ENCODE assay signal across 16 cellular contexts in the genomic region with DNA sequence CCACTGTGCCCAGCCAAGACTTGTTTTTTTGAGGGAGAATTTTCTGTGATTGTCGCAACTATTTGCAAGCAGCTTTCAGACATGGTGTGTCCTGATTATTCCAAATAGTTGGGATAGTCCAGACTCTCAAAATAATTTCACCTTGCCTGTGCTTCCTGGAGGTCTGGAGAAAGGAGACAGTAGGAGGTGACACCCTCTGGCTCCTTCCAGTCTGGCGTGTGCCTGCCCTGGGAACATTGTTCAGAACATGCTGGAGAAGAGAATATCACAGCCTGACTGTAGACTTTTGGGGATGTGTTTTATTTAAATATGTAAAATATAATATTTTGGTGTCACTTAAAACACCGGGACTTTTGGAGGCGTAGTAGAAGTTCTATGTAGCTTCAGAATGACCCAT. TPM values are rescaled to one million over a fixed set of nuclear protein-coding genes. Genes with fewer than 3 reads are reported as not detected.
DNase-seq lines count a peak whose midpoint lies in the region; ATAC-seq and TF ChIP-seq lines count a peak whose summit lies in the region.
"Had no signal": no experiment of that assay in that cellular context is flagged by ENCODE, and none has a peak within 500 bp of the region (broad histone marks: within the 10 kb centered on the region; RNA-seq: fewer than 3 reads in every experiment).

No MANE protein-coding gene starts in this region.

- H3K27me3 ChIP-seq in A673 (replicated peaks; ENCODE audit: insufficient read depth, low read depth, low read length, poor library complexity) (no peaks in the 10 kb centered on the region), GM23338 (ENCODE audit: insufficient read depth) (no peaks in the 10 kb centered on the region)
- H3K27me3 ChIP-seq: SJSA1 had no signal

- ATAC-seq in GM23338 (no peak), WTC11 (no peak), GM18505 (IDR thresholded peaks at IDR 0.05; ENCODE audit: unreplicated experiment) (no peak), GM18520 (IDR thresholded peaks at IDR 0.05; ENCODE audit: unreplicated experiment) (no peak), HG03565 (IDR thresholded peaks at IDR 0.05; ENCODE audit: unreplicated experiment) (no peak)

- H3K27me3 Mint-ChIP-seq in GM23338 (ENCODE audit: insufficient read depth, low read depth, poor library complexity) (peaks cover 8% of the 10 kb centered on the region), WTC11 (ENCODE audit: low read depth) (no peaks in the 10 kb centered on the region), mesothelial cell of epicardium (ENCODE audit: low read depth) (no peaks in the 10 kb centered on the region)

- H3K79me2 ChIP-seq in GM23338 (replicated peaks; ENCODE audit: insufficient read depth) = peaks cover 94% of the 10 kb centered on the region

- peaks cover 67% of the 10 kb centered on the region for H3K4me1 Mint-ChIP-seq in GM23338
- H3K4me1 Mint-ChIP-seq in WTC11 = peaks cover 80% of the 10 kb centered on the region
- H3K4me1 Mint-ChIP-seq in mesothelial cell of epicardium = peaks cover 64% of the 10 kb centered on the region

- no peaks in the 10 kb centered on the region for H3K9me3 Mint-ChIP-seq in GM23338
- no peaks in the 10 kb centered on the region for H3K9me3 Mint-ChIP-seq in WTC11
- no peaks in the 10 kb centered on the region for H3K9me3 Mint-ChIP-seq in mesothelial cell of epicardium
- H3K9me3 Mint-ChIP-seq: CD8-positive, alpha-beta memory T cell had no signal

- CTCF ChIA-PET in A673 (lab: Charles Lee) = no interaction called here
- CTCF ChIA-PET in WTC11 (lab: Charles Lee) = interaction anchor here (1.6 to 3.2 kb wide), 2 partner anchors 54 to 142 kb away, joined by 9 read pairs; no protein-coding TSS in a partner anchor

- no TSS peak for BruUV-seq in A673 (replicated peaks; lab: Mats Ljungman, UMichigan)

- no peak overlapping the region for H3K4me2 ChIP-seq in GM23338

- H3K27ac Mint-ChIP-seq in GM23338 (peak overlapping the region; percentile 81; the same call in 1 of the 2 replicates), WTC11 (peak overlapping the region; percentile 97; the same call in 1 of the 2 replicates), mesothelial cell of epicardium (peak overlapping the region; percentile 90)
- H3K27ac Mint-ChIP-seq: B cell; CD8-positive, alpha-beta memory T cell had no signal

- peaks cover 22% of the 10 kb centered on the region for H3K4me1 ChIP-seq in A673 (ENCODE audit: insufficient read depth, low read length, poor library complexity, severe bottlenecking)
- peaks cover 53% of the 10 kb centered on the region for H3K4me1 ChIP-seq in GM23338 (ENCODE audit: insufficient read depth)

- H3K9me2 ChIP-seq in GM23338 (ENCODE audit: insufficient read depth) = no peaks in the 10 kb centered on the region

- peaks cover 13% of the 10 kb centered on the region; the same call in 1 of the 2 replicates for H4K20me1 ChIP-seq in GM23338 (replicated peaks; ENCODE audit: insufficient read depth)

- H3K4me3 Mint-ChIP-seq in GM23338 (no peak overlapping the region), WTC11 (no peak overlapping the region), mesothelial cell of epicardium (no peak overlapping the region)
- H3K4me3 Mint-ChIP-seq: B cell; CD8-positive, alpha-beta memory T cell had no signal

- peaks cover 6% of the 10 kb centered on the region for H3F3A ChIP-seq in GM23338 (replicated peaks; ENCODE audit: low read depth)

- TF ChIP-seq CTCF in A673 (conservative IDR thresholded peaks at IDR 0.05; ENCODE audit: low read depth, low read length) = no peak
- TF ChIP-seq CTCF in GM23338 (conservative IDR thresholded peaks at IDR 0.05; ENCODE audit: low read depth in 2 of 2) = no peak
- TF ChIP-seq CTCF in WTC11 (IDR thresholded peaks at IDR 0.05) = no peak
- TF ChIP-seq CTCF in mesothelial cell of epicardium (IDR thresholded peaks at IDR 0.05; ENCODE audit: unreplicated experiment) = no peak

- no peak overlapping the region for H2AFZ ChIP-seq in GM23338

- H3K36me3 ChIP-seq in A673 (ENCODE audit: insufficient read depth, low read length, poor library complexity, severe bottlenecking) (no peaks in the 10 kb centered on the region), GM23338 (ENCODE audit: insufficient read depth) (no peaks in the 10 kb centered on the region)
- H3K36me3 ChIP-seq: SJSA1 had no signal

- intact Hi-C loops in A673 (cut with micrococcal nuclease; ENCODE audit: unreplicated experiment) = no loop called here

- H3K9me3 ChIP-seq in A673 (ENCODE audit: low read depth, low read length, poor library complexity, severe bottlenecking) = no peaks in the 10 kb centered on the region
- H3K9me3 ChIP-seq: SJSA1 had no signal

- DNase-seq in A673 (ENCODE audit: low spot score) (no peak), GM23338 (ENCODE audit: low spot score) (no peak), WTC11 (ENCODE audit: low spot score) (no peak), mesothelial cell of epicardium (ENCODE audit: low spot score in 2 of 2, unreplicated experiment in 2 of 2) (no peak)
- DNase-seq: ACHN; CD8-positive, alpha-beta memory T cell; H7; NCI-H1048; NCI-H146; NCI-H2227 treated with DMSO at 0.1 percent for 48 hours; NCI-H526 had no signal

- no peak for TF ChIP-seq POLR2A in GM18505 (IDR thresholded peaks at IDR 0.05; ENCODE audit: borderline replicate concordance, extremely low read depth, insufficient read depth, insufficient read length)

- H3K4me3 ChIP-seq in A673 (ENCODE audit: low read depth, low read length, poor library complexity, severe bottlenecking) (no peak overlapping the region), GM23338 (no peak overlapping the region)
- H3K4me3 ChIP-seq: SJSA1 had no signal

- POLR2A ChIA-PET in A673 (lab: Charles Lee; ENCODE audit: low non-redundant PET) (no interaction called here), WTC11 (lab: Charles Lee) (no interaction called here)

- H3K36me3 Mint-ChIP-seq in GM23338 (ENCODE audit: low read depth) (no peaks in the 10 kb centered on the region; the same call in 2 of the 3 replicates), WTC11 (no peaks in the 10 kb centered on the region), mesothelial cell of epicardium (no peaks in the 10 kb centered on the region)
- H3K36me3 Mint-ChIP-seq: CD8-positive, alpha-beta memory T cell had no signal

- peak overlapping the region; percentile 45 for H3K27ac ChIP-seq in A673 (ENCODE audit: low read depth, low read length, poor library complexity, severe bottlenecking)
- peak overlapping the region; percentile 97 for H3K27ac ChIP-seq in GM23338 (ENCODE audit: low read depth)
- H3K27ac ChIP-seq: SJSA1 had no signal

TF ChIP-seq in GM23338, 12 proteins besides CTCF, POLR2A, EP300 and RAD21 (continues in another document):
- TF ChIP-seq, protein P1, sequence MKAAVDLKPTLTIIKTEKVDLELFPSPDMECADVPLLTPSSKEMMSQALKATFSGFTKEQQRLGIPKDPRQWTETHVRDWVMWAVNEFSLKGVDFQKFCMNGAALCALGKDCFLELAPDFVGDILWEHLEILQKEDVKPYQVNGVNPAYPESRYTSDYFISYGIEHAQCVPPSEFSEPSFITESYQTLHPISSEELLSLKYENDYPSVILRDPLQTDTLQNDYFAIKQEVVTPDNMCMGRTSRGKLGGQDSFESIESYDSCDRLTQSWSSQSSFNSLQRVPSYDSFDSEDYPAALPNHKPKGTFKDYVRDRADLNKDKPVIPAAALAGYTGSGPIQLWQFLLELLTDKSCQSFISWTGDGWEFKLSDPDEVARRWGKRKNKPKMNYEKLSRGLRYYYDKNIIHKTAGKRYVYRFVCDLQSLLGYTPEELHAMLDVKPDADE (IDR thresholded peaks at IDR 0.05) = no peak

TF ChIP-seq in WTC11, 78 proteins besides CTCF, POLR2A, EP300 and RAD21 (continues in another document):
- TF ChIP-seq, protein P2, sequence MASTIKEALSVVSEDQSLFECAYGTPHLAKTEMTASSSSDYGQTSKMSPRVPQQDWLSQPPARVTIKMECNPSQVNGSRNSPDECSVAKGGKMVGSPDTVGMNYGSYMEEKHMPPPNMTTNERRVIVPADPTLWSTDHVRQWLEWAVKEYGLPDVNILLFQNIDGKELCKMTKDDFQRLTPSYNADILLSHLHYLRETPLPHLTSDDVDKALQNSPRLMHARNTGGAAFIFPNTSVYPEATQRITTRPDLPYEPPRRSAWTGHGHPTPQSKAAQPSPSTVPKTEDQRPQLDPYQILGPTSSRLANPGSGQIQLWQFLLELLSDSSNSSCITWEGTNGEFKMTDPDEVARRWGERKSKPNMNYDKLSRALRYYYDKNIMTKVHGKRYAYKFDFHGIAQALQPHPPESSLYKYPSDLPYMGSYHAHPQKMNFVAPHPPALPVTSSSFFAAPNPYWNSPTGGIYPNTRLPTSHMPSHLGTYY (CRISPR knock-in tag; IDR thresholded peaks at IDR 0.05) = no peak
- TF ChIP-seq ZNF671 (CRISPR knock-in tag; IDR thresholded peaks at IDR 0.05) (no peak), TEAD4 (CRISPR knock-in tag; IDR thresholded peaks at IDR 0.05) (no peak), RELA (CRISPR knock-in tag; IDR thresholded peaks at IDR 0.05; ENCODE audit: borderline replicate concordance) (no peak), ZNF396 (CRISPR knock-in tag; IDR thresholded peaks at IDR 0.05; ENCODE audit: borderline replicate concordance) (no peak), ZNF423 (CRISPR knock-in tag; IDR thresholded peaks at IDR 0.05) (no peak)
- TF ChIP-seq, protein P3, sequence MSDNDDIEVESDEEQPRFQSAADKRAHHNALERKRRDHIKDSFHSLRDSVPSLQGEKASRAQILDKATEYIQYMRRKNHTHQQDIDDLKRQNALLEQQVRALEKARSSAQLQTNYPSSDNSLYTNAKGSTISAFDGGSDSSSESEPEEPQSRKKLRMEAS (CRISPR knock-in tag; IDR thresholded peaks at IDR 0.05) = no peak
- TF ChIP-seq, protein P4, sequence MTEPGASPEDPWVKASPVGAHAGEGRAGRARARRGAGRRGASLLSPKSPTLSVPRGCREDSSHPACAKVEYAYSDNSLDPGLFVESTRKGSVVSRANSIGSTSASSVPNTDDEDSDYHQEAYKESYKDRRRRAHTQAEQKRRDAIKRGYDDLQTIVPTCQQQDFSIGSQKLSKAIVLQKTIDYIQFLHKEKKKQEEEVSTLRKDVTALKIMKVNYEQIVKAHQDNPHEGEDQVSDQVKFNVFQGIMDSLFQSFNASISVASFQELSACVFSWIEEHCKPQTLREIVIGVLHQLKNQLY (CRISPR knock-in tag; IDR thresholded peaks at IDR 0.05) = no peak
- TF ChIP-seq, protein P5, sequence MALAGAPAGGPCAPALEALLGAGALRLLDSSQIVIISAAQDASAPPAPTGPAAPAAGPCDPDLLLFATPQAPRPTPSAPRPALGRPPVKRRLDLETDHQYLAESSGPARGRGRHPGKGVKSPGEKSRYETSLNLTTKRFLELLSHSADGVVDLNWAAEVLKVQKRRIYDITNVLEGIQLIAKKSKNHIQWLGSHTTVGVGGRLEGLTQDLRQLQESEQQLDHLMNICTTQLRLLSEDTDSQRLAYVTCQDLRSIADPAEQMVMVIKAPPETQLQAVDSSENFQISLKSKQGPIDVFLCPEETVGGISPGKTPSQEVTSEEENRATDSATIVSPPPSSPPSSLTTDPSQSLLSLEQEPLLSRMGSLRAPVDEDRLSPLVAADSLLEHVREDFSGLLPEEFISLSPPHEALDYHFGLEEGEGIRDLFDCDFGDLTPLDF (CRISPR knock-in tag; IDR thresholded peaks at IDR 0.05) = no peak

RNA-seq across cellular contexts. Expression of a gene that starts 14.9 kb away (rescaled TPM):
- total RNA-seq in A673 (2021) = 11.9 and 13.0 TPM in 2 replicates
- total RNA-seq in GM23338 (2014; rRNA removed; shearing (Covaris generic)) = 28.9 and 32.2 TPM in 2 replicates
- 11.1 and 12.3 TPM in 2 replicates for polyA plus RNA-seq in GM23338 (2016; fragmentation: Nextera tagmentation; extraction: Ambion mirVana)
- 20.6 to 25.4 TPM (median 21.6 TPM) in 3 replicates for total RNA-seq in WTC11 (2021)
- total RNA-seq in mesothelial cell of epicardium = 35.9 to 37.3 TPM (median 36.4 TPM) in 3 replicates
